ENCODE assay signal across 10 cellular contexts in genomic region chr12:76028649-76029277, GRCh38. TPM values are rescaled to one million over a fixed set of nuclear protein-coding genes. Genes with fewer than 3 reads are reported as not detected.
A peak's percentile ranks its signal among the peaks of the same experiment; 100 is the strongest.
DNase-seq lines count a peak whose midpoint lies in the region; ATAC-seq, FAIRE-seq and TF ChIP-seq lines count a peak whose summit lies in the region.
"Had no signal": no experiment of that assay in that cellular context is flagged by ENCODE, and none has a peak within 500 bp of the region (broad histone marks: within the 10 kb centered on the region; RNA-seq: fewer than 3 reads in every experiment).

No MANE protein-coding gene starts in this region.

- CTCF ChIA-PET in A549 (lab: Yijun Ruan, JAX) = interaction anchor here (1.1 to 8.4 kb wide), 2 partner anchors 406 to 501 kb away, joined by 3 to 80 read pairs; no protein-coding TSS in a partner anchor

- H3K4me3 ChIP-seq in A549 = peak overlapping the region; percentile 87
- H3K4me3 ChIP-seq in Loucy (ENCODE audit: low read length, poor library complexity, severe bottlenecking) = peak overlapping the region; percentile 80
- peak overlapping the region; percentile 78 to 96 for H3K4me3 ChIP-seq in cardiac fibroblast (replicated peaks in 1 of 2; ENCODE audit: low read depth in 2 of 2, low read length in 2 of 2)

- no peaks in the 10 kb centered on the region for H4K20me1 ChIP-seq in Loucy (ENCODE audit: insufficient read depth, low read length, poor library complexity, severe bottlenecking)

- DNase-seq in A549 (ENCODE audit: low read depth in 1 of 2, low spot score in 1 of 2) = no peak
- peak; percentile 35 to 45 for DNase-seq in cardiac fibroblast (ENCODE audit: low read depth in 2 of 2)
- no peak for DNase-seq in mesothelial cell of epicardium (ENCODE audit: low spot score in 2 of 2, unreplicated experiment in 2 of 2)
- DNase-seq in AML-193 (lab: John Stamatoyannopoulos, UW) = no peak

- H3K79me2 ChIP-seq in Loucy (ENCODE audit: insufficient read depth, low read length) = peaks cover 7% of the 10 kb centered on the region; the same call in 1 of the 2 replicates

- POLR2A ChIA-PET in A549 (lab: Yijun Ruan, JAX) = interaction anchor here (1.0 to 1.9 kb wide), 3 partner anchors 38 to 469 kb away, joined by 3 to 7 read pairs (median 4); no protein-coding TSS in a partner anchor

- TF ChIP-seq POLR2A in A549 (IDR thresholded peaks at IDR 0.05; ENCODE audit: low read length) = no peak

- TF ChIP-seq RAD21 in A549 (conservative IDR thresholded peaks at IDR 0.05 in 1 of 2, IDR thresholded peaks at IDR 0.05 in 1 of 2) = no peak

- H3K36me3 Mint-ChIP-seq in mesothelial cell of epicardium = no peaks in the 10 kb centered on the region

- peaks cover 7% of the 10 kb centered on the region; the same call in 1 of the 2 replicates for H3F3A ChIP-seq in Loucy (ENCODE audit: low read depth)

- no peak for ATAC-seq in A549
- ATAC-seq in HG02885 (IDR thresholded peaks at IDR 0.05; ENCODE audit: poor library complexity, unreplicated experiment) = no peak
- ATAC-seq in GM18498 (IDR thresholded peaks at IDR 0.05; ENCODE audit: unreplicated experiment) = no peak
- no peak for ATAC-seq in GM19395 (IDR thresholded peaks at IDR 0.05; ENCODE audit: unreplicated experiment)

- H3K9me3 Mint-ChIP-seq in mesothelial cell of epicardium = no peaks in the 10 kb centered on the region

- no peak for TF ChIP-seq CTCF in A549 (IDR thresholded peaks at IDR 0.05)
- no peak for TF ChIP-seq CTCF in Loucy (conservative IDR thresholded peaks at IDR 0.05; ENCODE audit: low read length)
- no peak for TF ChIP-seq CTCF in cardiac fibroblast (IDR thresholded peaks at IDR 0.05; ENCODE audit: low read depth, low read length)
- no peak for TF ChIP-seq CTCF in mesothelial cell of epicardium (IDR thresholded peaks at IDR 0.05; ENCODE audit: unreplicated experiment)

- H2AFZ ChIP-seq in Loucy (ENCODE audit: low read length) = no peak overlapping the region

- H3K4me2 ChIP-seq in A549 (peak overlapping the region; percentile 75), Loucy (ENCODE audit: low read depth, low read length, poor library complexity, severe bottlenecking) (peak overlapping the region; percentile 65)

- peak overlapping the region; percentile 72 for H3K27ac Mint-ChIP-seq in mesothelial cell of epicardium

- H3K9ac ChIP-seq in Loucy (ENCODE audit: low read depth, low read length, poor library complexity, severe bottlenecking) = peak overlapping the region; percentile 4
- H3K9ac ChIP-seq: KMS-11 had no signal

- H3K27ac ChIP-seq in A549 = peak overlapping the region; percentile 89 to 90
- H3K27ac ChIP-seq: KMS-11, VCaP had no signal

- no peak for TF ChIP-seq EP300 in A549 (IDR thresholded peaks at IDR 0.05)

- no peaks in the 10 kb centered on the region for H3K36me3 ChIP-seq in Loucy (ENCODE audit: insufficient read depth, low read length)

- peaks cover 45% of the 10 kb centered on the region for H3K4me1 Mint-ChIP-seq in mesothelial cell of epicardium

- 3% methylated on average over 2 of the region's 2 CpGs for WGBS in A549 (ENCODE audit: missing lambda C conversion rate)

- H3K4me1 ChIP-seq in A549 (peaks cover 48% of the 10 kb centered on the region), Loucy (ENCODE audit: insufficient read depth, low read length, poor library complexity, severe bottlenecking) (peaks cover 31% of the 10 kb centered on the region)

- H3K9me2 ChIP-seq in Loucy (replicated peaks; ENCODE audit: low read depth, low read length) = no peaks in the 10 kb centered on the region

- H3K27me3 ChIP-seq in Loucy (ENCODE audit: insufficient read depth, low read length, poor library complexity, severe bottlenecking) = no peaks in the 10 kb centered on the region

- no peak for FAIRE-seq in A549 (lab: Jason Lieb, UNC)

- H3K9me3 ChIP-seq in A549 (no peaks in the 10 kb centered on the region), Loucy (ENCODE audit: insufficient read depth, low read depth, low read length) (no peaks in the 10 kb centered on the region)

- peak overlapping the region; percentile 94 for H3K4me3 Mint-ChIP-seq in mesothelial cell of epicardium

- H3K27me3 Mint-ChIP-seq in mesothelial cell of epicardium (ENCODE audit: low read depth) = no peaks in the 10 kb centered on the region

TF ChIP-seq in A549, 52 proteins besides CTCF, POLR2A, EP300 and RAD21:
- TF ChIP-seq HOXA7 (CRISPR knock-in tag; IDR thresholded peaks at IDR 0.05) (peak; percentile 49; the same call in 1 of the 2 replicates), CHD2 (IDR thresholded peaks at IDR 0.05; ENCODE audit: low read length, partially characterized antibody) (no peak), MAX (IDR thresholded peaks at IDR 0.05) (no peak), ATOH8 (CRISPR knock-in tag; IDR thresholded peaks at IDR 0.05; ENCODE audit: low read depth) (no peak)

RNA-seq across cellular contexts. Expression of gene PHLDA1, which starts 2.8 kb away (rescaled TPM):
- polyA plus RNA-seq in A549 (2011; rRNA removed) = 54.1 and 71.6 TPM in 2 replicates
- 34.1 and 42.4 TPM in 2 replicates for polyA plus RNA-seq in A549 (2012; cell fraction: cytosol; rRNA removed)
- 42.2 and 45.0 TPM in 2 replicates for polyA plus RNA-seq in A549 (2012; cell fraction: nucleus; rRNA removed)
- polyA plus RNA-seq in A549 (2017; fragmentation: RNase III; extraction: RNeasy Plus Mini Kit Qiagen cat#74134 plus additional on column Dnase treatment) = 32.7 to 43.1 TPM (median 39.3 TPM) in 3 replicates
- polyA minus RNA-seq in A549 (2011; rRNA and poly(A)+ RNA removed) = 44.3 and 53.0 TPM in 2 replicates
- total RNA-seq in mesothelial cell of epicardium = 23.4 to 24.4 TPM (median 23.6 TPM) in 3 replicates

RNA-seq across cellular contexts. Expression of gene NAP1L1, which starts 55.7 kb away (rescaled TPM):
- 640 and 943 TPM in 2 replicates for polyA plus RNA-seq in A549 (2011; rRNA removed)
- polyA plus RNA-seq in A549 (2012; cell fraction: cytosol; rRNA removed) = 191 and 238 TPM in 2 replicates
- 109 and 153 TPM in 2 replicates for polyA plus RNA-seq in A549 (2012; cell fraction: nucleus; rRNA removed)
- 695 to 725 TPM (median 709 TPM) in 3 replicates for polyA plus RNA-seq in A549 (2017; fragmentation: RNase III; extraction: RNeasy Plus Mini Kit Qiagen cat#74134 plus additional on column Dnase treatment)
- polyA minus RNA-seq in A549 (2011; rRNA and poly(A)+ RNA removed) = 135 and 141 TPM in 2 replicates
- total RNA-seq in mesothelial cell of epicardium = 867 to 887 TPM (median 880 TPM) in 3 replicates

Comparison
In these comparisons a context has a peak if more than half of its experiments do, and no peak if none do; other contexts are left out.
1. DNase-seq: peak in cardiac fibroblast (2 of 2); none in A549 (0 of 2), mesothelial cell of epicardium (0 of 2) and AML-193 (0 of 2).
2. Peak in every context shown above with its lines, with median percentiles within 50 percentile points of each other: H3K4me3 ChIP-seq.